ENCODE assay signal across 8 cellular contexts in genomic region chr3:41202834-41203345, GRCh38. TPM values are rescaled to one million over a fixed set of nuclear protein-coding genes. Genes with fewer than 3 reads are reported as not detected.
DNase-seq lines count a peak whose midpoint lies in the region; ATAC-seq and TF ChIP-seq lines count a peak whose summit lies in the region.

No MANE protein-coding gene starts in this region.

- CTCF ChIA-PET in activated CD4-positive, alpha-beta memory T cell treated with anti-CD3 and anti-CD28 coated beads for 36 hours (lab: Charles Lee), result interaction anchor here (0.6 to 1.0 kb wide), 2 partner anchors 11 to 879 kb away, joined by 3 read pairs; no protein-coding TSS in a partner anchor
- CTCF ChIA-PET in activated CD4-positive, alpha-beta memory T cell treated with anti-CD3 and anti-CD28 coated beads, Interleukin-2, amount 10 ng/mL, durations not matched to agents 7 days and 5 days (lab: Charles Lee), result interaction anchor here (0.7 kb wide), 1 partner anchor 14 kb away, joined by 3 read pairs; no protein-coding TSS in a partner anchor
- CTCF ChIA-PET in activated B cell treated with CpG ODN at 0.5 μM for 24 hours (lab: Charles Lee), result interaction anchor here (0.9 kb wide), 1 partner anchor 618 kb away, joined by 4 read pairs; no protein-coding TSS in a partner anchor

- intact Hi-C loops in activated CD4-positive, alpha-beta memory T cell treated with anti-CD3 and anti-CD28 coated beads for 36 hours (cut with micrococcal nuclease), result loop anchor here (5.0 to 10.0 kb wide), 5 partner anchors 681 to 1796 kb away; partner anchors contain the start of genes RPL14, RPSA, ULK4 and ZNF621
- intact Hi-C loops in activated B cell treated with CpG ODN at 0.5 μM for 24 hours (cut with micrococcal nuclease), result loop anchor here (1.0 to 10.0 kb wide), 6 partner anchors 486 to 1382 kb away; partner anchors contain the start of gene SEC22C
- intact Hi-C loops in right cardiac atrium (cut with DNase I), result loop anchor here in 1 of 4 donors (10.0 kb wide), 2 partner anchors 318 to 618 kb away; no protein-coding TSS in a partner anchor

- DNase-seq in activated CD4-positive, alpha-beta memory T cell treated with anti-CD3 and anti-CD28 coated beads for 36 hours, result no peak
- no peak for DNase-seq in activated CD4-positive, alpha-beta memory T cell treated with anti-CD3 and anti-CD28 coated beads, Interleukin-2, amount 10 ng/mL, durations not matched to agents 7 days and 5 days
- DNase-seq in HuH-7.5 (ENCODE audit: low spot score) (peak; percentile 18), activated B cell treated with CpG ODN at 0.5 μM for 24 hours (no peak), right cardiac atrium (no peak), stromal cell of bone marrow (ENCODE audit: low read depth) (peak; percentile 59)

- ATAC-seq in activated B cell treated with CpG ODN at 0.5 μM for 24 hours (ENCODE audit: low read depth) (no peak), right cardiac atrium (no peak), HG03159 (IDR thresholded peaks at IDR 0.05; ENCODE audit: unreplicated experiment) (no peak), HG03354 (IDR thresholded peaks at IDR 0.05; ENCODE audit: poor library complexity, severe bottlenecking, unreplicated experiment) (no peak)

- no peak overlapping the region for H3K27ac ChIP-seq in right cardiac atrium (ENCODE audit: low read length)

- no peaks in the 10 kb centered on the region for H3K9me3 ChIP-seq in right cardiac atrium (ENCODE audit: control insufficient read depth, low read length)

- H3K27ac Mint-ChIP-seq in activated CD4-positive, alpha-beta memory T cell treated with anti-CD3 and anti-CD28 coated beads for 36 hours, result no peak overlapping the region
- H3K27ac Mint-ChIP-seq in activated CD4-positive, alpha-beta memory T cell treated with anti-CD3 and anti-CD28 coated beads, Interleukin-2, amount 10 ng/mL, durations not matched to agents 7 days and 5 days, result no peak overlapping the region
- peak overlapping the region; percentile 6 for H3K27ac Mint-ChIP-seq in activated B cell treated with CpG ODN at 0.5 μM for 24 hours

- no peaks in the 10 kb centered on the region for H3K9me3 Mint-ChIP-seq in activated CD4-positive, alpha-beta memory T cell treated with anti-CD3 and anti-CD28 coated beads for 36 hours
- no peaks in the 10 kb centered on the region for H3K9me3 Mint-ChIP-seq in activated CD4-positive, alpha-beta memory T cell treated with anti-CD3 and anti-CD28 coated beads, Interleukin-2, amount 10 ng/mL, durations not matched to agents 7 days and 5 days
- no peaks in the 10 kb centered on the region for H3K9me3 Mint-ChIP-seq in activated B cell treated with CpG ODN at 0.5 μM for 24 hours

- no peak for TF ChIP-seq CTCF in activated B cell treated with CpG ODN at 0.5 μM for 24 hours (IDR thresholded peaks at IDR 0.05)

- H3K4me3 Mint-ChIP-seq in activated CD4-positive, alpha-beta memory T cell treated with anti-CD3 and anti-CD28 coated beads for 36 hours, result peak overlapping the region; percentile 21
- no peak overlapping the region for H3K4me3 Mint-ChIP-seq in activated CD4-positive, alpha-beta memory T cell treated with anti-CD3 and anti-CD28 coated beads, Interleukin-2, amount 10 ng/mL, durations not matched to agents 7 days and 5 days
- H3K4me3 Mint-ChIP-seq in activated B cell treated with CpG ODN at 0.5 μM for 24 hours, result peak overlapping the region; percentile 94

- peak overlapping the region; percentile 93 for H3K4me3 ChIP-seq in right cardiac atrium (ENCODE audit: low read length)

- POLR2A ChIA-PET in activated CD4-positive, alpha-beta memory T cell treated with anti-CD3 and anti-CD28 coated beads for 36 hours (lab: Charles Lee), result no interaction called here
- POLR2A ChIA-PET in activated CD4-positive, alpha-beta memory T cell treated with anti-CD3 and anti-CD28 coated beads, Interleukin-2, amount 10 ng/mL, durations not matched to agents 7 days and 5 days (lab: Charles Lee), result interaction anchor here (0.7 to 6.9 kb wide), 2 partner anchors 11 to 1182 kb away, joined by 3 to 50 read pairs; no protein-coding TSS in a partner anchor
- POLR2A ChIA-PET in activated B cell treated with CpG ODN at 0.5 μM for 24 hours (lab: Charles Lee), result no interaction called here

- H3K36me3 Mint-ChIP-seq in activated CD4-positive, alpha-beta memory T cell treated with anti-CD3 and anti-CD28 coated beads for 36 hours, result peaks cover 10% of the 10 kb centered on the region
- peaks cover 21% of the 10 kb centered on the region for H3K36me3 Mint-ChIP-seq in activated CD4-positive, alpha-beta memory T cell treated with anti-CD3 and anti-CD28 coated beads, Interleukin-2, amount 10 ng/mL, durations not matched to agents 7 days and 5 days (ENCODE audit: low read depth)
- peaks cover 13% of the 10 kb centered on the region for H3K36me3 Mint-ChIP-seq in activated B cell treated with CpG ODN at 0.5 μM for 24 hours (ENCODE audit: low read depth)

- H3K4me1 ChIP-seq in right cardiac atrium (ENCODE audit: control insufficient read depth, insufficient read depth, low read length), result peaks cover 3% of the 10 kb centered on the region

- H3K27me3 ChIP-seq in right cardiac atrium (ENCODE audit: control insufficient read depth, insufficient read depth), result no peaks in the 10 kb centered on the region

- H3K27me3 Mint-ChIP-seq in activated CD4-positive, alpha-beta memory T cell treated with anti-CD3 and anti-CD28 coated beads for 36 hours, result peaks cover 2% of the 10 kb centered on the region
- H3K27me3 Mint-ChIP-seq in activated CD4-positive, alpha-beta memory T cell treated with anti-CD3 and anti-CD28 coated beads, Interleukin-2, amount 10 ng/mL, durations not matched to agents 7 days and 5 days, result peaks cover 2% of the 10 kb centered on the region
- no peaks in the 10 kb centered on the region for H3K27me3 Mint-ChIP-seq in activated B cell treated with CpG ODN at 0.5 μM for 24 hours

- peaks cover 60% of the 10 kb centered on the region for H3K4me1 Mint-ChIP-seq in activated CD4-positive, alpha-beta memory T cell treated with anti-CD3 and anti-CD28 coated beads for 36 hours (ENCODE audit: low read depth)
- peaks cover 60% of the 10 kb centered on the region for H3K4me1 Mint-ChIP-seq in activated CD4-positive, alpha-beta memory T cell treated with anti-CD3 and anti-CD28 coated beads, Interleukin-2, amount 10 ng/mL, durations not matched to agents 7 days and 5 days
- H3K4me1 Mint-ChIP-seq in activated B cell treated with CpG ODN at 0.5 μM for 24 hours, result peaks cover 76% of the 10 kb centered on the region

RNA-seq across cellular contexts. Expression of gene CTNNB1, which starts 3.6 kb away (rescaled TPM):
- total RNA-seq in activated CD4-positive, alpha-beta memory T cell treated with anti-CD3 and anti-CD28 coated beads for 36 hours, result 100 to 1,000 TPM; 131 to 132 TPM
- total RNA-seq in activated CD4-positive, alpha-beta memory T cell treated with anti-CD3 and anti-CD28 coated beads, Interleukin-2, amount 10 ng/mL, durations not matched to agents 7 days and 5 days, result 100 to 1,000 TPM; 134 to 151 TPM
- 155 and 164 TPM in 2 replicates for total RNA-seq in activated B cell treated with CpG ODN at 0.5 μM for 24 hours
- 100 to 1,000 TPM; 154 to 263 (median 180) TPM for total RNA-seq in right cardiac atrium
- 53.5 TPM for polyA plus RNA-seq in right cardiac atrium

Comparison
In these comparisons a context has a peak if more than half of its experiments do, and no peak if none do; other contexts are left out.
1. DNase-seq: peak in HuH-7.5 (single experiment) and stromal cell of bone marrow (single experiment); none in activated CD4-positive, alpha-beta memory T cell treated with anti-CD3 and anti-CD28 coated beads for 36 hours (single experiment), activated CD4-positive, alpha-beta memory T cell treated with anti-CD3 and anti-CD28 coated beads, Interleukin-2, amount 10 ng/mL, durations not matched to agents 7 days and 5 days (single experiment), activated B cell treated with CpG ODN at 0.5 μM for 24 hours (single experiment) and right cardiac atrium (0 of 3).